30 cellular contexts compared by ENCODE assay signal in the genomic region with DNA sequence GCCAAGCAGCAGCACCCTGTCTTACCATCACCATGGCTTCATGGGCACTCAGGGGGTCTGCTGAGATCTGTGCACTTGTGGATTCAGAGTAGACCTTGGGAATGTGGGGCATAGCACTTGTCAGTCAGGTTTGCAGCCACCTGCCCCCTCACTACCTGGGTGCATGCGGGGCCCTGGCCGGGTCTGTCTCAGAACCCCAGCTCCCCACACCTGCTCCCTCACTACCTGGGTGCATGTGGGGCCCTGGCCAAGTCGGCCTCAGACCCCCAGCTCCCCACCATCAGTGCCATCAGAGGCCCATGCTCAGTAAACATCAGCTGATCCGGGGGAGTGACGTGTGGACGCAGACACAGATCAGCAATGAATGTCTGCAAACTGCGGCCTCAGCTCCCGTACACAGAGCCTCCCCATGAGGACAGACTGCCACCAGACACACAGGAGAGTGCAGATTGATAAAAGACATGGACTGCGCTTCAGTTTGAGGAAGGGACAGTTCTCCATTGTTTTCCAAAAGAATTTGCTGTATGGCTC.
DNase-seq lines count a peak whose midpoint lies in the region; ATAC-seq and TF ChIP-seq lines count a peak whose summit lies in the region.
"Had no signal": no experiment of that assay in that cellular context is flagged by ENCODE, and none has a peak within 500 bp of the region (broad histone marks: within the 10 kb centered on the region; RNA-seq: fewer than 3 reads in every experiment).

No MANE protein-coding gene starts in this region.

- H3K4me3 Mint-ChIP-seq in endodermal cell = no peak overlapping the region
- H3K4me3 Mint-ChIP-seq in osteocyte (ENCODE audit: unreplicated experiment) = no peak overlapping the region
- H3K4me3 Mint-ChIP-seq: activated naive CD8-positive, alpha-beta T cell treated with anti-CD3 and anti-CD28 coated beads for 36 hours; effector memory CD8-positive, alpha-beta T cell; mesothelial cell of epicardium had no signal

- no peaks in the 10 kb centered on the region for H3K9me3 ChIP-seq in endodermal cell (ENCODE audit: control insufficient read depth, low read length)
- H3K9me3 ChIP-seq: BLaER1 treated with 17β-estradiol and CSF1 and Interleukin-3, amounts not matched to agents 10 nM and 100 nM; suprapubic skin had no signal

- H3K9ac ChIP-seq in endodermal cell (ENCODE audit: extremely low read depth, low read length, poor library complexity, severe bottlenecking) = no peak overlapping the region
- H3K9ac ChIP-seq: BLaER1 treated with 17β-estradiol and CSF1 and Interleukin-3, amounts not matched to agents 10 nM and 100 nM had no signal

- 92 to 94% methylated on average over 5 to 9 of the region's 9 CpGs for WGBS in endodermal cell (ENCODE audit: insufficient coverage in 1 of 2, insufficient read length in 1 of 2), 2 experiments

- H2AFZ ChIP-seq in ACC112 (ENCODE audit: low read length, unreplicated experiment) = no peak overlapping the region

- H3K27me3 Mint-ChIP-seq in endodermal cell (ENCODE audit: insufficient read depth) = no peaks in the 10 kb centered on the region
- H3K27me3 Mint-ChIP-seq in osteocyte (ENCODE audit: unreplicated experiment) = no peaks in the 10 kb centered on the region
- H3K27me3 Mint-ChIP-seq: activated naive CD8-positive, alpha-beta T cell treated with anti-CD3 and anti-CD28 coated beads for 36 hours had no signal

- peaks cover 49% of the 10 kb centered on the region for H3K4me1 Mint-ChIP-seq in endodermal cell
- peaks cover 81% of the 10 kb centered on the region for H3K4me1 Mint-ChIP-seq in osteocyte (ENCODE audit: unreplicated experiment)

- TF ChIP-seq CTCF in endodermal cell (conservative IDR thresholded peaks at IDR 0.05) (no peak), osteocyte (IDR thresholded peaks at IDR 0.05) (no peak)

- DNase-seq in OCI-M1 (lab: John Stamatoyannopoulos, UW) = peak; percentile 16
- no peak for DNase-seq in endodermal cell
- no peak for DNase-seq in osteocyte (ENCODE audit: extremely low spot score, unreplicated experiment)
- DNase-seq in NCI-H1105 (lab: John Stamatoyannopoulos, UW) = no peak
- no peak for DNase-seq in caudate nucleus (lab: John Stamatoyannopoulos, UW)
- DNase-seq: activated CD4-positive, alpha-beta T cell treated with anti-CD3 and anti-CD28 coated beads for 48 hours; activated gamma-delta T cell; activated naive CD8-positive, alpha-beta T cell treated with anti-CD3 and anti-CD28 coated beads for 36 hours; activated T-cell treated with anti-CD3 and anti-CD28 coated beads, Interleukin-2, amount 50 U/mL, for 1 hour; anterior cingulate cortex; cortex of kidney; effector memory CD8-positive, alpha-beta T cell; EL; glutamatergic neuron; H7; MM.1S; NCI-H1930; NCI-H524 treated with DMSO at 0.1 percent for 48 hours; nucleus accumbens; PC-3; SHP77 treated with DMSO at 0.1 percent for 48 hours; stimulated activated naive CD4-positive, alpha-beta T cell treated with Interleukin-2 at 50 U/mL for 16 hours; T1000; WERI-Rb-1 had no signal

- peaks cover 11% of the 10 kb centered on the region for H3K79me2 ChIP-seq in ACC112 (ENCODE audit: control insufficient read depth, insufficient read depth, low read length, unreplicated experiment)

- H3K4me3 ChIP-seq in ACC112 (ENCODE audit: low read depth, low read length) (no peak overlapping the region), endodermal cell (ENCODE audit: low read length) (no peak overlapping the region)
- H3K4me3 ChIP-seq: BLaER1 treated with 17β-estradiol and CSF1 and Interleukin-3, amounts not matched to agents 10 nM and 100 nM; suprapubic skin had no signal

- no peak for ATAC-seq in GM21515 (IDR thresholded peaks at IDR 0.05; ENCODE audit: unreplicated experiment)
- ATAC-seq: effector memory CD8-positive, alpha-beta T cell; PC-3 had no signal

- peaks cover 6% of the 10 kb centered on the region for H3K9me3 Mint-ChIP-seq in endodermal cell
- no peaks in the 10 kb centered on the region for H3K9me3 Mint-ChIP-seq in osteocyte (ENCODE audit: unreplicated experiment)
- H3K9me3 Mint-ChIP-seq: activated naive CD8-positive, alpha-beta T cell treated with anti-CD3 and anti-CD28 coated beads for 36 hours; mesothelial cell of epicardium had no signal

- H3K36me3 Mint-ChIP-seq in endodermal cell (ENCODE audit: low read depth) (peaks cover 15% of the 10 kb centered on the region), osteocyte (ENCODE audit: unreplicated experiment) (peaks cover 4% of the 10 kb centered on the region)
- H3K36me3 Mint-ChIP-seq: activated naive CD8-positive, alpha-beta T cell treated with anti-CD3 and anti-CD28 coated beads for 36 hours had no signal

- H3K27ac Mint-ChIP-seq in endodermal cell (peak overlapping the region; percentile 53), osteocyte (ENCODE audit: unreplicated experiment) (peak overlapping the region; percentile 88)
- H3K27ac Mint-ChIP-seq: activated naive CD8-positive, alpha-beta T cell treated with anti-CD3 and anti-CD28 coated beads for 36 hours; effector memory CD8-positive, alpha-beta T cell had no signal

- no peaks in the 10 kb centered on the region for H3K27me3 ChIP-seq in ACC112 (ENCODE audit: insufficient read depth, low read length)
- no peaks in the 10 kb centered on the region for H3K27me3 ChIP-seq in endodermal cell (ENCODE audit: control insufficient read depth, insufficient read depth, low read length, poor library complexity, severe bottlenecking)
- H3K27me3 ChIP-seq: BLaER1 treated with 17β-estradiol and CSF1 and Interleukin-3, amounts not matched to agents 10 nM and 100 nM; suprapubic skin had no signal

- peaks cover 5% of the 10 kb centered on the region; the same call in 1 of the 2 replicates for H3K36me3 ChIP-seq in ACC112 (ENCODE audit: insufficient read depth, low read length)
- H3K36me3 ChIP-seq in endodermal cell (ENCODE audit: control insufficient read depth, insufficient read depth, low read length) = no peaks in the 10 kb centered on the region
- H3K36me3 ChIP-seq: BLaER1 treated with 17β-estradiol and CSF1 and Interleukin-3, amounts not matched to agents 10 nM and 100 nM; suprapubic skin; WERI-Rb-1 had no signal

- H3K27ac ChIP-seq in ACC112 (ENCODE audit: low read depth, low read length) = peak overlapping the region; percentile 91
- H3K27ac ChIP-seq in endodermal cell (ENCODE audit: low read depth, low read length) = no peak overlapping the region
- H3K27ac ChIP-seq in caudate nucleus (ENCODE audit: low read depth, low read length) = no peak overlapping the region
- H3K27ac ChIP-seq: BLaER1 treated with 17β-estradiol and CSF1 and Interleukin-3, amounts not matched to agents 10 nM and 100 nM; HL-60; suprapubic skin; WERI-Rb-1 had no signal

- H3K4me1 ChIP-seq in ACC112 (ENCODE audit: control insufficient read depth, insufficient read depth, low read length, unreplicated experiment) (peaks cover 47% of the 10 kb centered on the region), endodermal cell (ENCODE audit: control insufficient read depth, insufficient read depth, low read length) (peaks cover 16% of the 10 kb centered on the region)
